7 cellular contexts compared by ENCODE assay signal in the genomic region with DNA sequence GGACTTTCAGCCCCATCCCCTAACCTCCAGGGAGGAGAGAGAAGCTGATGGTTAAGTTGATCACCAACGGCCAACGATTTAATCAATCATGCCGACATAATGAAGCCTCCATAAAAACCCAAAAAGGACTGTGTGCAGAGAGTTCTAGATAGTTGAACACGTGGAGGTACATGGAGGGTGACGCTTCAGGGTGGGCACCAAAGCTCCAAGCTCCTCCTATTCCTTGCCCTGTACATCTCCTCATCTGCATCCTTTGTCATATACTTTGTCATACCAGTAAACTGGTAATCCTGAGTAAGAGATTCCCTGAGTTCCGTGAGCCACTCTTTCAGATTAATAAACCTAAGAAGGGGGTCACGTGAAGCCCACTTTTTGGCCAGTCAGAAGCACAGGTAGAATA.
"Had no signal": no experiment of that assay in that cellular context is flagged by ENCODE, and none has a peak within 500 bp of the region (broad histone marks: within the 10 kb centered on the region; RNA-seq: fewer than 3 reads in every experiment).

No MANE protein-coding gene starts in this region.

- H3K4me3 ChIP-seq: K562 had no signal

- H3K27ac ChIP-seq: HL-60 had no signal

- DNase-seq: IMR-90, KBM-7, KG1 had no signal

- H3K9me3 Mint-ChIP-seq: IgD-negative memory B cell had no signal

- H3K27me3 Mint-ChIP-seq: IgD-negative memory B cell had no signal

- ATAC-seq: HepG2, K562 had no signal
